In the genomic region with DNA sequence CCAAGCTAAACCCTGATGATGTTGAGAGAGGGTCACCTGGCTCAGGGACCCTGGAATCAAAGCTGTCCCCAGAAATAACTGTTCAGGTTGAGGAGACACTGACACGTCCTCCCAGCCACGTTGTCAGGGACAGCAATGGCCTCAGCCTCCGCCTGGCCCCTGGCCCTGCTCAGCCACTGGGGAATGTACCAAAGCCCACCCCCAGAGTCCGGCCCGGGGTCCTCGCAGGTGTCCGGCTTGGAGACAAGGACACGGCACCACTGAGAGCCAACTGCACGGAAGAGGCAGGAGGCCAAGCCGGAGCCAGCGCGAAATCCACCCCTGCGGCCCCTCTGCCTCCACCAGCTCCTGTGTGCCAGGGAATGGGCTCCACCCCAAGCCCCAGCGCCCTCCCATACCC, we compare ENCODE assay signal across 6 cellular contexts.
"Had no signal": no experiment of that assay in that cellular context is flagged by ENCODE, and none has a peak within 500 bp of the region (broad histone marks: within the 10 kb centered on the region; RNA-seq: fewer than 3 reads in every experiment).

No MANE protein-coding gene starts in this region.

- DNase-seq: IMR-90, KBM-7, KG1 had no signal

- H3K9me3 Mint-ChIP-seq: IgD-negative memory B cell had no signal

- H3K36me3 Mint-ChIP-seq: IgD-negative memory B cell had no signal

- H3K27ac ChIP-seq: HL-60 had no signal

- H3K27ac Mint-ChIP-seq: IgD-negative memory B cell had no signal

- H3K4me3 ChIP-seq: K562 had no signal
